In genomic region chr22:25742918-25743708, GRCh38 we compare ENCODE assay signal across 18 cellular contexts. TPM values are rescaled to one million over a fixed set of nuclear protein-coding genes. Genes with fewer than 3 reads are reported as not detected.
DNase-seq lines count a peak whose midpoint lies in the region; ATAC-seq lines count a peak whose summit lies in the region.
"Had no signal": no experiment of that assay in that cellular context is flagged by ENCODE, and none has a peak within 500 bp of the region (broad histone marks: within the 10 kb centered on the region; RNA-seq: fewer than 3 reads in every experiment).

No MANE protein-coding gene starts in this region.

- H3K27me3 ChIP-seq in MG63, result no peaks in the 10 kb centered on the region

- no peaks in the 10 kb centered on the region for H3K36me3 ChIP-seq in MG63

- DNase-seq in stimulated activated naive CD8-positive, alpha-beta T cell treated with anti-CD3 and anti-CD28 coated beads, Interleukin-15, Interleukin-2, amounts not matched to agents 100 U/mL and 50 U/mL, for 24 hours, result no peak
- DNase-seq in myocyte (ENCODE audit: low read depth) (peak; percentile 56), D341Med (ENCODE audit: low spot score) (no peak), MG63 (no peak), NCI-H2227 treated with DMSO at 0.1 percent for 48 hours (lab: John Stamatoyannopoulos, UW) (no peak)
- DNase-seq: activated gamma-delta T cell; H9; head of caudate nucleus; mesenchymal stem cell; NCI-H2107; NCI-H69; PC-9; retina; stimulated activated CD4-positive, alpha-beta T cell treated with anti-CD3 and anti-CD28 coated beads, Interleukin-1b, Interleukin-23, amount 100 ng/mL, for 48 hours had no signal

- no peaks in the 10 kb centered on the region for H3K36me3 Mint-ChIP-seq in stimulated activated naive CD8-positive, alpha-beta T cell treated with anti-CD3 and anti-CD28 coated beads, Interleukin-15, Interleukin-2, amounts not matched to agents 100 ng/mL and 50 ng/mL, for 24 hours (ENCODE audit: low read depth)
- H3K36me3 Mint-ChIP-seq in activated T-helper 17 cell treated with anti-CD3 and anti-CD28 coated beads, Interleukin-2, amount 50 U/mL, for 72 hours (ENCODE audit: low read depth), result no peaks in the 10 kb centered on the region

- no peak for ATAC-seq in stimulated activated naive CD8-positive, alpha-beta T cell treated with anti-CD3 and anti-CD28 coated beads, Interleukin-15, Interleukin-2, amounts not matched to agents 100 U/mL and 50 U/mL, for 24 hours
- no peak for ATAC-seq in activated T-helper 17 cell treated with anti-CD3 and anti-CD28 coated beads, Interleukin-2, amount 50 U/mL, for 72 hours (replicated peaks)
- ATAC-seq: SK-N-SH treated with all-trans-retinoic acid at 6 μM for 48 hours had no signal

- no peak overlapping the region for H3K4me3 ChIP-seq in MG63
- H3K4me3 ChIP-seq: PC-9 had no signal

- H3K4me1 Mint-ChIP-seq in stimulated activated naive CD8-positive, alpha-beta T cell treated with anti-CD3 and anti-CD28 coated beads, Interleukin-15, Interleukin-2, amounts not matched to agents 100 ng/mL and 50 ng/mL, for 24 hours (ENCODE audit: low read depth), result peaks cover 21% of the 10 kb centered on the region
- peaks cover 14% of the 10 kb centered on the region for H3K4me1 Mint-ChIP-seq in activated T-helper 17 cell treated with anti-CD3 and anti-CD28 coated beads, Interleukin-2, amount 50 U/mL, for 72 hours
- H3K4me1 Mint-ChIP-seq: neural crest cell had no signal

- peaks cover 3% of the 10 kb centered on the region for H3K27me3 Mint-ChIP-seq in stimulated activated naive CD8-positive, alpha-beta T cell treated with anti-CD3 and anti-CD28 coated beads, Interleukin-15, Interleukin-2, amounts not matched to agents 100 ng/mL and 50 ng/mL, for 24 hours
- peaks cover 8% of the 10 kb centered on the region for H3K27me3 Mint-ChIP-seq in activated T-helper 17 cell treated with anti-CD3 and anti-CD28 coated beads, Interleukin-2, amount 50 U/mL, for 72 hours

- no peak overlapping the region for H3K4me3 Mint-ChIP-seq in stimulated activated naive CD8-positive, alpha-beta T cell treated with anti-CD3 and anti-CD28 coated beads, Interleukin-15, Interleukin-2, amounts not matched to agents 100 ng/mL and 50 ng/mL, for 24 hours
- peak overlapping the region; percentile 8 for H3K4me3 Mint-ChIP-seq in activated T-helper 17 cell treated with anti-CD3 and anti-CD28 coated beads, Interleukin-2, amount 50 U/mL, for 72 hours
- H3K4me3 Mint-ChIP-seq: H9, neural crest cell had no signal

- H3K9me3 Mint-ChIP-seq in stimulated activated naive CD8-positive, alpha-beta T cell treated with anti-CD3 and anti-CD28 coated beads, Interleukin-15, Interleukin-2, amounts not matched to agents 100 ng/mL and 50 ng/mL, for 24 hours, result no peaks in the 10 kb centered on the region
- H3K9me3 Mint-ChIP-seq in activated T-helper 17 cell treated with anti-CD3 and anti-CD28 coated beads, Interleukin-2, amount 50 U/mL, for 72 hours, result no peaks in the 10 kb centered on the region
- H3K9me3 Mint-ChIP-seq: H9, neural crest cell had no signal

- no peaks in the 10 kb centered on the region for H3K9me3 ChIP-seq in MG63

- peak overlapping the region; percentile 61 for H3K27ac Mint-ChIP-seq in stimulated activated naive CD8-positive, alpha-beta T cell treated with anti-CD3 and anti-CD28 coated beads, Interleukin-15, Interleukin-2, amounts not matched to agents 100 ng/mL and 50 ng/mL, for 24 hours
- peak overlapping the region; percentile 20 for H3K27ac Mint-ChIP-seq in activated T-helper 17 cell treated with anti-CD3 and anti-CD28 coated beads, Interleukin-2, amount 50 U/mL, for 72 hours

RNA-seq across cellular contexts. Expression of gene MYO18B, which starts 1.1 kb away (rescaled TPM):
- 1 to 10 TPM; 2.3 to 4.3 TPM for total RNA-seq in activated T-helper 17 cell treated with anti-CD3 and anti-CD28 coated beads, Interleukin-2, amount 50 U/mL, for 72 hours
- total RNA-seq in myocyte, result 165 and 251 TPM in 2 replicates
- 73.3 TPM for polyA plus RNA-seq in myocyte (2012)
- total RNA-seq in MG63 (2014; rRNA removed; shearing (Covaris generic); ENCODE audit: low replicate concordance), result not detected in 2 replicates
- total RNA-seq: neural crest cell, PC-9 had no signal

Comparison
In these comparisons a context has a peak if more than half of its experiments do, and no peak if none do; other contexts are left out.
1. RNA of gene MYO18B, which starts 1.1 kb away (total RNA-seq): 165 to 251 TPM in myocyte; 2.3 to 4.3 TPM in activated T-helper 17 cell treated with anti-CD3 and anti-CD28 coated beads, Interleukin-2, amount 50 U/mL, for 72 hours and not detected in MG63; every median in the first group is over 10 times any median in the second.